ENCODE assay signal across 8 cellular contexts in the genomic region with DNA sequence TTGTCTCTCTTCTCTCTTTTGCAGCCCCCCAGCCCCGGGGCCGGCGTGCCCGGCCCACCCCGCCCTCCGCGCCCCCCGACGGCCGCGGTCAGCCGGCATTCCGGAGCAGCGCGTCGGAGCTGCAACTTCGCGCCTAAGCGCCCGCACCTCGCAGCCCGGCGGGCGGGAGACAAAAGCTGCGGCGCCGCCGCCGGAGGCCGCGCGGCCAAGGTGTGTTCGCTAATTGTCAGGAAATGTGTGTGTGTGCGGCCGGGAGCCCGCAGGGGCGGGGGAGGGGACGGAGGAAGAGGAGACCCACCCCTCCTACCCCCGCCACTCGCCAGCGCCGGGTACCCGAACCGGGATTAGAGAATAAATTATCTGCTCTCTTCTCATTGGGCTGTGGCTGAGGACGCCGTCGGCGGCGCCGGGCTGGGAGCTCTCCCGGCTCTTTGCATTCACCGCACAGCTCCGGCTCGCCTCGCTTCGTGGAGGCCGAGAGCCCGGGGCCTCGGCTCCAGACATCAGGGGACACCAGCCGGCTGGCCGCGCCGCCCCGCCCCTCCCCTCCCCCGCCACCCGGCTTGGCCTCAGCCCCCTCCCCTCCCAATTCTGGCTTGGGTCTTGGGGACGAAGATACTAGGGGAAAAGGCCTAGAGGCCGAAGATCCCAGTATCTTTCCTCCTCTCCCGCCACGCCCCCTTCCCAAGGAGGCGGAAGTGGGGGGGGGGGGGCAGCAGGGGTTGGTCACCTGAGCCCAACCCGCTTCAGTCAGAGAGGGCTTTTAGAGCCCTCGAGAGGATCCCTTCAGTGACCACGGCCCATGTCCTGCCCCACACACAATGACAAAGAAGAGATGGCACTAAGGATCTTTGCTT. TPM values are rescaled to one million over a fixed set of nuclear protein-coding genes. Genes with fewer than 3 reads are reported as not detected.
A peak's percentile ranks its signal among the peaks of the same experiment; 100 is the strongest.
DNase-seq lines count a peak whose midpoint lies in the region; ATAC-seq and TF ChIP-seq lines count a peak whose summit lies in the region.

No MANE protein-coding gene starts in this region.

- no peaks in the 10 kb centered on the region for H3K9me3 ChIP-seq in CD4-positive, alpha-beta T cell (ENCODE audit: control insufficient read depth, low read length)

- no peak for ATAC-seq in CD4-positive, alpha-beta T cell (ENCODE audit: poor library complexity)
- ATAC-seq in memory B cell (ENCODE audit: low read depth) (peak; percentile 37), HG03342 (IDR thresholded peaks at IDR 0.05; ENCODE audit: unreplicated experiment) (no peak)

- no peaks in the 10 kb centered on the region for H3K9me3 Mint-ChIP-seq in CD4-positive, alpha-beta T cell
- H3K9me3 Mint-ChIP-seq in activated T-cell treated with anti-CD3 and anti-CD28 coated beads, Interleukin-2, amount 50 U/mL, for 24 hours = no peaks in the 10 kb centered on the region
- H3K9me3 Mint-ChIP-seq in memory B cell = no peaks in the 10 kb centered on the region
- H3K9me3 Mint-ChIP-seq in osteocyte (ENCODE audit: unreplicated experiment) = no peaks in the 10 kb centered on the region

- H3K27ac ChIP-seq in CD4-positive, alpha-beta T cell (ENCODE audit: low read depth, low read length) = no peak overlapping the region

- H3K36me3 Mint-ChIP-seq in CD4-positive, alpha-beta T cell (ENCODE audit: low read depth) = no peaks in the 10 kb centered on the region
- no peaks in the 10 kb centered on the region for H3K36me3 Mint-ChIP-seq in activated T-cell treated with anti-CD3 and anti-CD28 coated beads, Interleukin-2, amount 50 U/mL, for 24 hours (ENCODE audit: low read depth)
- no peaks in the 10 kb centered on the region for H3K36me3 Mint-ChIP-seq in memory B cell
- H3K36me3 Mint-ChIP-seq in osteocyte (ENCODE audit: unreplicated experiment) = no peaks in the 10 kb centered on the region

- no peak overlapping the region for H3K27ac Mint-ChIP-seq in CD4-positive, alpha-beta T cell
- no peak overlapping the region for H3K27ac Mint-ChIP-seq in activated T-cell treated with anti-CD3 and anti-CD28 coated beads, Interleukin-2, amount 50 U/mL, for 24 hours
- H3K27ac Mint-ChIP-seq in memory B cell = no peak overlapping the region
- H3K27ac Mint-ChIP-seq in osteocyte (ENCODE audit: unreplicated experiment) = no peak overlapping the region

- H3K4me1 Mint-ChIP-seq in CD4-positive, alpha-beta T cell (ENCODE audit: low read depth) = peaks cover 14% of the 10 kb centered on the region
- peaks cover 13% of the 10 kb centered on the region for H3K4me1 Mint-ChIP-seq in activated T-cell treated with anti-CD3 and anti-CD28 coated beads, Interleukin-2, amount 50 U/mL, for 24 hours (ENCODE audit: low read depth)
- H3K4me1 Mint-ChIP-seq in memory B cell (peaks cover 7% of the 10 kb centered on the region), osteocyte (ENCODE audit: unreplicated experiment) (peaks cover 5% of the 10 kb centered on the region)

- DNase-seq in CD4-positive, alpha-beta T cell = no peak
- DNase-seq in NCI-H1092 treated with DMSO at 0.1 percent for 48 hours (lab: John Stamatoyannopoulos, UW) = peak; percentile 55
- peak; percentile 43 for DNase-seq in activated T-cell treated with anti-CD3 and anti-CD28 coated beads, Interleukin-2, amount 50 U/mL, for 24 hours
- no peak for DNase-seq in memory B cell (ENCODE audit: low spot score in 2 of 2)
- DNase-seq in osteocyte (ENCODE audit: extremely low spot score, unreplicated experiment) = no peak
- DNase-seq in occipital lobe (lab: John Stamatoyannopoulos, UW) = no peak
- DNase-seq in stimulated activated CD8-positive, alpha-beta memory T cell treated with anti-CD3 and anti-CD28 coated beads, Interleukin-4, amount 100 ng/mL, for 48 hours = no peak

- intact Hi-C loops in CD4-positive, alpha-beta T cell (cut with DNase I, micrococcal nuclease) = no loop called here

- H3K27me3 Mint-ChIP-seq in CD4-positive, alpha-beta T cell = peaks cover 83% of the 10 kb centered on the region
- H3K27me3 Mint-ChIP-seq in activated T-cell treated with anti-CD3 and anti-CD28 coated beads, Interleukin-2, amount 50 U/mL, for 24 hours = peaks cover 81% of the 10 kb centered on the region
- H3K27me3 Mint-ChIP-seq in memory B cell (peaks cover 42% of the 10 kb centered on the region), osteocyte (ENCODE audit: unreplicated experiment) (peaks cover 74% of the 10 kb centered on the region)

- POLR2A ChIA-PET in CD4-positive, alpha-beta T cell (lab: Charles Lee) = interaction anchor here (0.6 kb wide), 1 partner anchor 9 kb away, joined by 3 read pairs; no protein-coding TSS in a partner anchor

- CTCF ChIA-PET in CD4-positive, alpha-beta T cell (lab: Charles Lee) = no interaction called here

- peaks cover 72% of the 10 kb centered on the region for H3K27me3 ChIP-seq in CD4-positive, alpha-beta T cell (ENCODE audit: control insufficient read depth, insufficient read depth, low read length)

- TF ChIP-seq CTCF in CD4-positive, alpha-beta T cell (IDR thresholded peaks at IDR 0.05) = no peak
- no peak for TF ChIP-seq CTCF in osteocyte (IDR thresholded peaks at IDR 0.05)

- H3K4me3 Mint-ChIP-seq in CD4-positive, alpha-beta T cell = peak overlapping the region; percentile 77
- H3K4me3 Mint-ChIP-seq in activated T-cell treated with anti-CD3 and anti-CD28 coated beads, Interleukin-2, amount 50 U/mL, for 24 hours = peak overlapping the region; percentile 25
- H3K4me3 Mint-ChIP-seq in memory B cell (peak overlapping the region; percentile 79), osteocyte (ENCODE audit: unreplicated experiment) (no peak overlapping the region)

RNA-seq across cellular contexts. Expression of a gene that starts 1.3 kb away (rescaled TPM):
- not detected for total RNA-seq in CD4-positive, alpha-beta T cell
- not detected in 2 replicates for total RNA-seq in osteocyte
- total RNA-seq in occipital lobe = 0.94 TPM

RNA-seq across cellular contexts. Expression of a gene that starts 35.2 kb away (rescaled TPM):
- not detected for total RNA-seq in CD4-positive, alpha-beta T cell
- not detected in 2 replicates for total RNA-seq in osteocyte
- 6.9 TPM for total RNA-seq in occipital lobe

RNA-seq across cellular contexts. Expression of a gene that starts 47.4 kb away (rescaled TPM):
- 1 to 10 TPM; 1.6 to 2.7 TPM for total RNA-seq in CD4-positive, alpha-beta T cell
- 3.0 and 4.5 TPM in 2 replicates for total RNA-seq in osteocyte
- 0.16 TPM for total RNA-seq in occipital lobe

Comparison
In these comparisons a context has a peak if more than half of its experiments do, and no peak if none do; other contexts are left out.
1. DNase-seq: peak in NCI-H1092 treated with DMSO at 0.1 percent for 48 hours (single experiment) and activated T-cell treated with anti-CD3 and anti-CD28 coated beads, Interleukin-2, amount 50 U/mL, for 24 hours (single experiment); none in CD4-positive, alpha-beta T cell (0 of 10), memory B cell (0 of 2), osteocyte (single experiment), occipital lobe (single experiment) and stimulated activated CD8-positive, alpha-beta memory T cell treated with anti-CD3 and anti-CD28 coated beads, Interleukin-4, amount 100 ng/mL, for 48 hours (single experiment).